17 cellular contexts compared by ENCODE assay signal in genomic region chr6:166495487-166496314, GRCh38.
DNase-seq lines count a peak whose midpoint lies in the region; ATAC-seq and TF ChIP-seq lines count a peak whose summit lies in the region.
"Had no signal": no experiment of that assay in that cellular context is flagged by ENCODE, and none has a peak within 500 bp of the region (broad histone marks: within the 10 kb centered on the region; RNA-seq: fewer than 3 reads in every experiment).

No MANE protein-coding gene starts in this region.

- H3K9me3 ChIP-seq in endodermal cell (ENCODE audit: control insufficient read depth, low read length) (no peaks in the 10 kb centered on the region), osteoblast (ENCODE audit: low read depth, low read length) (no peaks in the 10 kb centered on the region)
- H3K9me3 ChIP-seq: HAP-1 had no signal

- no peak for ATAC-seq in GM18907 (IDR thresholded peaks at IDR 0.05; ENCODE audit: unreplicated experiment)

- DNase-seq in endodermal cell (no peak), osteoblast (ENCODE audit: insufficient read length, low spot score, missing footprints) (peak; percentile 59), type B pancreatic cell (ENCODE audit: extremely low spot score, unreplicated experiment) (no peak), dermis blood vessel endothelial cell (no peak), SHP77 treated with DMSO at 0.1 percent for 48 hours (lab: John Stamatoyannopoulos, UW) (no peak)
- DNase-seq: CD4-positive, alpha-beta T cell; IMR-90; Karpas-422; MM.1S; NCI-H1092 treated with DMSO at 0.1 percent for 48 hours; NCI-H2081 treated with DMSO at 0.1 percent for 48 hours; NCI-H82; PC-9 had no signal

- H2AFZ ChIP-seq in osteoblast (ENCODE audit: low read length): no peak overlapping the region
- H2AFZ ChIP-seq: PC-9 had no signal

- TF ChIP-seq CTCF in endodermal cell (conservative IDR thresholded peaks at IDR 0.05): no peak
- TF ChIP-seq CTCF in osteoblast (IDR thresholded peaks at IDR 0.05; ENCODE audit: extremely low read depth, low read depth, low read length): no peak
- no peak for TF ChIP-seq CTCF in type B pancreatic cell (conservative IDR thresholded peaks at IDR 0.05)

- peak overlapping the region; percentile 80 for H3K27ac ChIP-seq in angular gyrus (ENCODE audit: low read depth, low read length)
- peak overlapping the region; percentile 89 for H3K27ac ChIP-seq in endodermal cell (ENCODE audit: low read depth, low read length)
- no peak overlapping the region for H3K27ac ChIP-seq in osteoblast (ENCODE audit: low read depth, low read length)
- H3K27ac ChIP-seq: PC-9 had no signal

- no peak overlapping the region for H3K4me3 Mint-ChIP-seq in endodermal cell
- H3K4me3 Mint-ChIP-seq in type B pancreatic cell: peak overlapping the region; percentile 41
- H3K4me3 Mint-ChIP-seq: B cell; CD4-positive, alpha-beta T cell had no signal

- H3K36me3 ChIP-seq in endodermal cell (ENCODE audit: control insufficient read depth, insufficient read depth, low read length) (no peaks in the 10 kb centered on the region), osteoblast (ENCODE audit: insufficient read depth, low read length) (peaks cover 30% of the 10 kb centered on the region)
- H3K36me3 ChIP-seq: HAP-1 had no signal

- peaks cover 29% of the 10 kb centered on the region for H3K36me3 Mint-ChIP-seq in endodermal cell (ENCODE audit: low read depth)
- H3K36me3 Mint-ChIP-seq in type B pancreatic cell: peaks cover 11% of the 10 kb centered on the region

- H3K9ac ChIP-seq in endodermal cell (ENCODE audit: extremely low read depth, low read length, poor library complexity, severe bottlenecking): no peak overlapping the region

- H4K20me1 ChIP-seq in osteoblast (ENCODE audit: insufficient read depth, low read length): no peaks in the 10 kb centered on the region

- H3K4me1 Mint-ChIP-seq in endodermal cell: no peaks in the 10 kb centered on the region
- peaks cover 17% of the 10 kb centered on the region for H3K4me1 Mint-ChIP-seq in type B pancreatic cell (ENCODE audit: unreplicated experiment)
- H3K4me1 Mint-ChIP-seq: B cell had no signal

- H3K27me3 ChIP-seq in endodermal cell (ENCODE audit: control insufficient read depth, insufficient read depth, low read length, poor library complexity, severe bottlenecking) (no peaks in the 10 kb centered on the region), osteoblast (ENCODE audit: insufficient read depth, low read length) (no peaks in the 10 kb centered on the region)

- H3K4me2 ChIP-seq in osteoblast (ENCODE audit: insufficient read depth, low read length): no peak overlapping the region
- H3K4me2 ChIP-seq: PC-9 had no signal

- 90 to 93% methylated on average over 11 to 20 of the region's 20 CpGs for WGBS in endodermal cell (ENCODE audit: insufficient coverage in 1 of 2, insufficient read length in 1 of 2), 2 experiments

- H3K9me3 Mint-ChIP-seq in endodermal cell (no peaks in the 10 kb centered on the region), type B pancreatic cell (no peaks in the 10 kb centered on the region)
- H3K9me3 Mint-ChIP-seq: CD4-positive, alpha-beta T cell had no signal

- no peak overlapping the region for H3K27ac Mint-ChIP-seq in endodermal cell
- no peak overlapping the region for H3K27ac Mint-ChIP-seq in type B pancreatic cell
- H3K27ac Mint-ChIP-seq: B cell; CD4-positive, alpha-beta T cell had no signal

- no peaks in the 10 kb centered on the region for H3K27me3 Mint-ChIP-seq in endodermal cell (ENCODE audit: insufficient read depth)
- no peaks in the 10 kb centered on the region for H3K27me3 Mint-ChIP-seq in type B pancreatic cell
- H3K27me3 Mint-ChIP-seq: B cell; CD4-positive, alpha-beta T cell had no signal

- no peaks in the 10 kb centered on the region for H3K79me2 ChIP-seq in osteoblast (ENCODE audit: insufficient read depth, low read length)

- no peaks in the 10 kb centered on the region for H3K4me1 ChIP-seq in endodermal cell (ENCODE audit: control insufficient read depth, insufficient read depth, low read length)
- no peaks in the 10 kb centered on the region for H3K4me1 ChIP-seq in osteoblast (ENCODE audit: insufficient read depth, low read length)
- H3K4me1 ChIP-seq: HAP-1 had no signal

- no peak overlapping the region for H3K4me3 ChIP-seq in endodermal cell (ENCODE audit: low read length)
- no peak overlapping the region for H3K4me3 ChIP-seq in osteoblast (ENCODE audit: insufficient read depth, low read length)
- H3K4me3 ChIP-seq: HAP-1, PC-9 had no signal
